Comparison of ENCODE assay signal across 16 cellular contexts in the genomic region with DNA sequence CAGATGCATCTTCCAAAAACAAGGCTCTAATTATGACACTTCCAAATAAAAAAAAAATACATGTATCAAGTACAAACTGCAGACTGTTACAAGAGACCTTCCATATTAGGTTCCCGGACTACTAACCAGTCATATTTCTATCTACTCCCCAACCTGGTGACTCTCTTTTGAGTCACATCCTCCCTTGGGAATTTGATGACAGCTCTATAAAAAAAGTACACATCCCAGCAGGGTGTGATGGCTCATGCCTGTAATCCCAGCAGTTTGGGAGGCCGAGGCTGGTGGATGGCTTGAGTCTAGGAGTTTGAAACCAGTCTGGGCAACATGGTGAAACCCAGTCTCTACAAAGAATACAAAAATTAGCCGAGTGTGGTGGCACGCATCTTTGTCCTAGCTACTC. TPM values are rescaled to one million over a fixed set of nuclear protein-coding genes. Genes with fewer than 3 reads are reported as not detected.
DNase-seq lines count a peak whose midpoint lies in the region; ATAC-seq and TF ChIP-seq lines count a peak whose summit lies in the region.
"Had no signal": no experiment of that assay in that cellular context is flagged by ENCODE, and none has a peak within 500 bp of the region (broad histone marks: within the 10 kb centered on the region; RNA-seq: fewer than 3 reads in every experiment).

No MANE protein-coding gene starts in this region.

- H3K27me3 Mint-ChIP-seq in activated CD4-positive, alpha-beta memory T cell treated with anti-CD3 and anti-CD28 coated beads for 36 hours = no peaks in the 10 kb centered on the region

- peaks cover 27% of the 10 kb centered on the region for H3K4me1 ChIP-seq in ACC112 (ENCODE audit: control insufficient read depth, insufficient read depth, low read length, unreplicated experiment)
- H3K4me1 ChIP-seq: adrenal gland, thyroid gland had no signal

- peak; percentile 94 for DNase-seq in HT1080 (ENCODE audit: low read depth)
- peak; percentile 11 for DNase-seq in amniotic stem cell (lab: John Stamatoyannopoulos, UW)
- DNase-seq in glomerular visceral epithelial cell (ENCODE audit: extremely low spot score) = peak; percentile 43
- no peak for DNase-seq in effector CD8-positive, alpha-beta T cell (lab: John Stamatoyannopoulos, UW)
- DNase-seq in activated CD4-positive, alpha-beta memory T cell treated with anti-CD3 and anti-CD28 coated beads for 36 hours = no peak
- no peak for DNase-seq in GM20000 (ENCODE audit: low spot score)
- DNase-seq: adrenal gland, DMS79, NCI-H446 treated with DMSO at 0.1 percent for 48 hours, thyroid gland had no signal

- peaks cover 3% of the 10 kb centered on the region for H3K36me3 Mint-ChIP-seq in activated CD4-positive, alpha-beta memory T cell treated with anti-CD3 and anti-CD28 coated beads for 36 hours

- H3K27me3 ChIP-seq in ACC112 (ENCODE audit: insufficient read depth, low read length) = no peaks in the 10 kb centered on the region
- H3K27me3 ChIP-seq: adrenal gland, thyroid gland had no signal

- H3K4me3 ChIP-seq in ACC112 (ENCODE audit: low read depth, low read length) = no peak overlapping the region
- H3K4me3 ChIP-seq: adrenal gland, thyroid gland had no signal

- H3K36me3 ChIP-seq in ACC112 (ENCODE audit: insufficient read depth, low read length) = no peaks in the 10 kb centered on the region; the same call in 1 of the 2 replicates
- H3K36me3 ChIP-seq: adrenal gland, thyroid gland had no signal

- POLR2A ChIA-PET in activated CD4-positive, alpha-beta memory T cell treated with anti-CD3 and anti-CD28 coated beads for 36 hours (lab: Charles Lee) = no interaction called here

- peak overlapping the region; percentile 81 for H3K27ac ChIP-seq in ACC112 (ENCODE audit: low read depth, low read length)
- H3K27ac ChIP-seq: adrenal gland, thyroid gland, VCaP had no signal

- intact Hi-C loops in activated CD4-positive, alpha-beta memory T cell treated with anti-CD3 and anti-CD28 coated beads for 36 hours (cut with micrococcal nuclease) = no loop called here

- no peak overlapping the region for H3K4me3 Mint-ChIP-seq in activated CD4-positive, alpha-beta memory T cell treated with anti-CD3 and anti-CD28 coated beads for 36 hours

- TF ChIP-seq CTCF in GM20000 (IDR thresholded peaks at IDR 0.05; ENCODE audit: extremely low read depth, missing control alignments) = no peak

- CTCF ChIA-PET in activated CD4-positive, alpha-beta memory T cell treated with anti-CD3 and anti-CD28 coated beads for 36 hours (lab: Charles Lee) = no interaction called here

- no peaks in the 10 kb centered on the region for H3K79me2 ChIP-seq in ACC112 (ENCODE audit: control insufficient read depth, insufficient read depth, low read length, unreplicated experiment)

- H3K9me3 Mint-ChIP-seq in activated CD4-positive, alpha-beta memory T cell treated with anti-CD3 and anti-CD28 coated beads for 36 hours = no peaks in the 10 kb centered on the region

- no peak for ATAC-seq in HG02970 (IDR thresholded peaks at IDR 0.05; ENCODE audit: low FRiP score, unreplicated experiment)
- ATAC-seq: Right ventricle myocardium inferior, sciatic nerve had no signal

- H3K4me1 Mint-ChIP-seq in activated CD4-positive, alpha-beta memory T cell treated with anti-CD3 and anti-CD28 coated beads for 36 hours (ENCODE audit: low read depth) = no peaks in the 10 kb centered on the region

- H2AFZ ChIP-seq in ACC112 (ENCODE audit: low read length, unreplicated experiment) = no peak overlapping the region

- H3K27ac Mint-ChIP-seq in activated CD4-positive, alpha-beta memory T cell treated with anti-CD3 and anti-CD28 coated beads for 36 hours = no peak overlapping the region

RNA-seq across cellular contexts. Expression of gene RPGR, which starts 14.9 kb away (rescaled TPM):
- total RNA-seq in HT1080 (2014; rRNA removed; shearing (Covaris generic)) = 6.9 and 7.2 TPM in 2 replicates
- polyA plus RNA-seq in HT1080 (2015; cell fraction: cytosol; rRNA removed) = 6.7 and 9.9 TPM in 2 replicates
- 15.5 and 16.1 TPM in 2 replicates for polyA plus RNA-seq in HT1080 (2015; cell fraction: nucleus; rRNA removed)
- 1 to 10 TPM; 5.7 to 8.3 TPM for total RNA-seq in activated CD4-positive, alpha-beta memory T cell treated with anti-CD3 and anti-CD28 coated beads for 36 hours

RNA-seq across cellular contexts. Expression of gene OTC, which starts 40.0 kb away (rescaled TPM):
- not detected in 2 replicates for total RNA-seq in HT1080 (2014; rRNA removed; shearing (Covaris generic))
- not detected in 2 replicates for polyA plus RNA-seq in HT1080 (2015; cell fraction: cytosol; rRNA removed)
- polyA plus RNA-seq in HT1080 (2015; cell fraction: nucleus; rRNA removed) = not detected in 2 replicates
- total RNA-seq in activated CD4-positive, alpha-beta memory T cell treated with anti-CD3 and anti-CD28 coated beads for 36 hours = not detected
- total RNA-seq: Right ventricle myocardium inferior had no signal
- polyA plus RNA-seq: AG04450 had no signal

Comparison
In these comparisons a context has a peak if more than half of its experiments do, and no peak if none do; other contexts are left out.
1. DNase-seq: peak in HT1080 (single experiment), amniotic stem cell (single experiment) and glomerular visceral epithelial cell (single experiment); none in effector CD8-positive, alpha-beta T cell (single experiment), activated CD4-positive, alpha-beta memory T cell treated with anti-CD3 and anti-CD28 coated beads for 36 hours (single experiment) and GM20000 (single experiment).